Comparison of ENCODE assay signal across 15 cellular contexts in the genomic region with DNA sequence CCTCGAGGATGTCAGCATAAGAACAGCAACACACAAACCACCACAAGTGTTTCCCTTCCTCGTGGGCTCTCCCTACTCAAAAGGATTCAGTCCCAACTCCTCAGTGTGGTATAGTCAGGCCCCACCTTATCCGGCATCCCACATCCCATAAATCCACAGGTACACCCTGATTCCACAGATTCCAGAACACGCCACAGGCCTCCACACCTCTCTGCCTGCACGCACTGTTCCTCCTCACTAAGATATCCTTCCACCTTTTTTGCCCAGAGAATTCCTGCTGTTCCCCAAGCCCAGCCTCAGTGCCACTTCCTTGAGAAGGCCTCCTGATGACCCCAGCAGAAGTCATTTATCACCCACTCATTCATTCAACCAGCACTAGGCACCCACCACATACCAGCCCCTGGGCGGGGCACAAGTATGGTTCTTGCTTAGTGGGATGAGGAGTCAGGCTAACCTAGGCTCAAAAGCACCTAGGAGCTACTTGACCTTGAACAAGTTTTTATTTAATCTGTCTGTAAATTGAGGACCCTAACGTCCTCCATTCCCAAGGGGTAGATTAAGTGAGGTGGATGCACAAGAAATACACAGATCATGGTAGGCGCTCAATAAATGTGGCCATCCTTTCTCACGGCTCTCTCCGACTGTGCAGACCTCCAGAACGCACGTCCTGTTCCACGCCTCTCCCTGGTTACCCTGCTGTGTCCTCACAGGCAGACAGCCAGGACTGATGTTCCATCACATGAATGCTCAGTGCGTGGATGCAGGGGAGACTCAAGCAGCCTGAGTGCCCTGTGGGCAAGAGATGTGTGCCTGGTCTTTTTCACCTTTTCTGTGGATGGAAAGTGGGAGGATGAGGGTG. TPM values are rescaled to one million over a fixed set of nuclear protein-coding genes. Genes with fewer than 3 reads are reported as not detected.
DNase-seq lines count a peak whose midpoint lies in the region; ATAC-seq and TF ChIP-seq lines count a peak whose summit lies in the region.
"Had no signal": no experiment of that assay in that cellular context is flagged by ENCODE, and none has a peak within 500 bp of the region (broad histone marks: within the 10 kb centered on the region; RNA-seq: fewer than 3 reads in every experiment).

No MANE protein-coding gene starts in this region.

- H3K9me3 ChIP-seq in right cardiac atrium (ENCODE audit: control insufficient read depth, low read length): no peaks in the 10 kb centered on the region
- H3K9me3 ChIP-seq: transverse colon had no signal

- peaks cover 24% of the 10 kb centered on the region for H3K4me1 Mint-ChIP-seq in activated naive CD4-positive, alpha-beta T cell treated with anti-CD3 and anti-CD28 coated beads, Interleukin-2, amount 10 ng/mL, durations not matched to agents 7 days and 5 days
- peaks cover 3% of the 10 kb centered on the region for H3K4me1 Mint-ChIP-seq in activated T-helper 2 cell treated with anti-CD3 and anti-CD28 coated beads, Interferon-gamma antibody, Interleukin-2, Interleukin-4, amounts not matched to agents 10 μg/mL and 5 μg/mL and 100 μg/mL, durations not matched to agents 14 hours and 24 hours and 36 hours (ENCODE audit: low read depth)
- H3K4me1 Mint-ChIP-seq in type B pancreatic cell (ENCODE audit: unreplicated experiment): peaks cover 23% of the 10 kb centered on the region

- no peaks in the 10 kb centered on the region for H3K9me3 Mint-ChIP-seq in activated naive CD4-positive, alpha-beta T cell treated with anti-CD3 and anti-CD28 coated beads, Interleukin-2, amount 10 ng/mL, durations not matched to agents 7 days and 5 days
- H3K9me3 Mint-ChIP-seq in activated T-helper 2 cell treated with anti-CD3 and anti-CD28 coated beads, Interferon-gamma antibody, Interleukin-2, Interleukin-4, amounts not matched to agents 10 μg/mL and 5 μg/mL and 100 μg/mL, durations not matched to agents 14 hours and 24 hours and 36 hours: no peaks in the 10 kb centered on the region
- no peaks in the 10 kb centered on the region for H3K9me3 Mint-ChIP-seq in type B pancreatic cell
- H3K9me3 Mint-ChIP-seq: activated naive CD4-positive, alpha-beta T cell treated with anti-CD3 and anti-CD28 coated beads, Interleukin-2, amount 50 U/mL, for 72 hours had no signal

- no peak overlapping the region for H3K27ac Mint-ChIP-seq in activated naive CD4-positive, alpha-beta T cell treated with anti-CD3 and anti-CD28 coated beads, Interleukin-2, amount 10 ng/mL, durations not matched to agents 7 days and 5 days
- no peak overlapping the region for H3K27ac Mint-ChIP-seq in activated T-helper 2 cell treated with anti-CD3 and anti-CD28 coated beads, Interferon-gamma antibody, Interleukin-2, Interleukin-4, amounts not matched to agents 10 μg/mL and 5 μg/mL and 100 μg/mL, durations not matched to agents 14 hours and 24 hours and 36 hours
- H3K27ac Mint-ChIP-seq in type B pancreatic cell: peak overlapping the region; percentile 98
- H3K27ac Mint-ChIP-seq: activated naive CD4-positive, alpha-beta T cell treated with anti-CD3 and anti-CD28 coated beads, Interleukin-2, amount 50 U/mL, for 72 hours had no signal

- H3K27me3 Mint-ChIP-seq in activated naive CD4-positive, alpha-beta T cell treated with anti-CD3 and anti-CD28 coated beads, Interleukin-2, amount 10 ng/mL, durations not matched to agents 7 days and 5 days: peaks cover 95% of the 10 kb centered on the region
- H3K27me3 Mint-ChIP-seq in activated T-helper 2 cell treated with anti-CD3 and anti-CD28 coated beads, Interferon-gamma antibody, Interleukin-2, Interleukin-4, amounts not matched to agents 10 μg/mL and 5 μg/mL and 100 μg/mL, durations not matched to agents 14 hours and 24 hours and 36 hours (ENCODE audit: low read depth): peaks cover 73% of the 10 kb centered on the region
- peaks cover 60% of the 10 kb centered on the region for H3K27me3 Mint-ChIP-seq in type B pancreatic cell

- no peaks in the 10 kb centered on the region for H3K36me3 Mint-ChIP-seq in activated naive CD4-positive, alpha-beta T cell treated with anti-CD3 and anti-CD28 coated beads, Interleukin-2, amount 10 ng/mL, durations not matched to agents 7 days and 5 days
- peaks cover 3% of the 10 kb centered on the region for H3K36me3 Mint-ChIP-seq in activated T-helper 2 cell treated with anti-CD3 and anti-CD28 coated beads, Interferon-gamma antibody, Interleukin-2, Interleukin-4, amounts not matched to agents 10 μg/mL and 5 μg/mL and 100 μg/mL, durations not matched to agents 14 hours and 24 hours and 36 hours (ENCODE audit: low read depth)
- no peaks in the 10 kb centered on the region for H3K36me3 Mint-ChIP-seq in type B pancreatic cell

- H3K4me3 ChIP-seq in right cardiac atrium (ENCODE audit: low read length): no peak overlapping the region
- H3K4me3 ChIP-seq: transverse colon had no signal

- H3K4me1 ChIP-seq in right cardiac atrium (ENCODE audit: control insufficient read depth, insufficient read depth, low read length): peaks cover 6% of the 10 kb centered on the region

- H3K4me3 Mint-ChIP-seq in activated naive CD4-positive, alpha-beta T cell treated with anti-CD3 and anti-CD28 coated beads, Interleukin-2, amount 10 ng/mL, durations not matched to agents 7 days and 5 days: peak overlapping the region; percentile 58
- H3K4me3 Mint-ChIP-seq in activated T-helper 2 cell treated with anti-CD3 and anti-CD28 coated beads, Interferon-gamma antibody, Interleukin-2, Interleukin-4, amounts not matched to agents 10 μg/mL and 5 μg/mL and 100 μg/mL, durations not matched to agents 14 hours and 24 hours and 36 hours (ENCODE audit: low read depth): peak overlapping the region; percentile 60
- peak overlapping the region; percentile 89 for H3K4me3 Mint-ChIP-seq in type B pancreatic cell

- CTCF ChIA-PET in activated naive CD4-positive, alpha-beta T cell treated with anti-CD3 and anti-CD28 coated beads, Interleukin-2, amount 10 ng/mL, durations not matched to agents 7 days and 5 days (lab: Charles Lee): no interaction called here

- WGBS in right cardiac atrium: 64% methylated on average over 14 of the region's 14 CpGs

- H3K27me3 ChIP-seq in right cardiac atrium (ENCODE audit: control insufficient read depth, insufficient read depth): no peaks in the 10 kb centered on the region

- peak overlapping the region; percentile 68 for H3K27ac ChIP-seq in right cardiac atrium (ENCODE audit: low read length)
- H3K27ac ChIP-seq: transverse colon had no signal

- TF ChIP-seq CTCF in type B pancreatic cell (conservative IDR thresholded peaks at IDR 0.05): no peak

- intact Hi-C loops in activated T-helper 2 cell treated with anti-CD3 and anti-CD28 coated beads, Interferon-gamma antibody, Interleukin-2, Interleukin-4, amounts not matched to agents 10 μg/mL and 5 μg/mL and 100 μg/mL, durations not matched to agents 14 hours and 24 hours and 36 hours (cut with micrococcal nuclease): no loop called here
- intact Hi-C loops in right cardiac atrium (cut with DNase I): no loop called here

- ATAC-seq in right cardiac atrium: peak; percentile 30 to 42
- ATAC-seq in GM19452 (IDR thresholded peaks at IDR 0.05; ENCODE audit: unreplicated experiment): no peak
- ATAC-seq: activated naive CD4-positive, alpha-beta T cell treated with anti-CD3 and anti-CD28 coated beads, Interleukin-2, amount 50 U/mL, for 72 hours; left colon had no signal

- DNase-seq in activated naive CD4-positive, alpha-beta T cell treated with anti-CD3 and anti-CD28 coated beads, Interleukin-2, amount 10 ng/mL, durations not matched to agents 7 days and 5 days: no peak
- DNase-seq in activated naive CD4-positive, alpha-beta T cell treated with Interleukin-2 at 50 U/mL for 16 hours: no peak
- DNase-seq in activated T-helper 2 cell treated with anti-CD3 and anti-CD28 coated beads, Interferon-gamma antibody, Interleukin-2, Interleukin-4, amounts not matched to agents 10 μg/mL and 5 μg/mL and 100 μg/mL, durations not matched to agents 14 hours and 24 hours and 36 hours (ENCODE audit: low spot score): no peak
- DNase-seq in right cardiac atrium (peak in 1 of 3 donors; percentile 66), type B pancreatic cell (ENCODE audit: extremely low spot score, unreplicated experiment) (no peak), DMS 273 treated with DMSO at 0.1 percent for 48 hours (lab: John Stamatoyannopoulos, UW) (no peak), SHP77 treated with DMSO at 0.1 percent for 48 hours (lab: John Stamatoyannopoulos, UW) (no peak)
- DNase-seq: IMR-90, left colon, NCI-H1092 treated with DMSO at 0.1 percent for 48 hours, NCI-H2171 treated with DMSO at 0.1 percent for 48 hours, transverse colon had no signal

RNA-seq across cellular contexts. Expression of gene KCNJ4, which starts 2.1 kb away (rescaled TPM):
- total RNA-seq in activated T-helper 2 cell treated with anti-CD3 and anti-CD28 coated beads, Interferon-gamma antibody, Interleukin-2, Interleukin-4, amounts not matched to agents 10 μg/mL and 5 μg/mL and 100 μg/mL, durations not matched to agents 14 hours and 24 hours and 36 hours: not detected in 2 replicates
- 10 to 100 TPM; 15.7 to 40.5 (median 31.3) TPM for total RNA-seq in right cardiac atrium
- polyA plus RNA-seq in right cardiac atrium: 40.4 TPM
- 1.3 and 2.0 TPM in 2 replicates for total RNA-seq in type B pancreatic cell (ENCODE audit: low replicate concordance)
- total RNA-seq: activated naive CD4-positive, alpha-beta T cell treated with anti-CD3 and anti-CD28 coated beads, Interleukin-2, amount 50 U/mL, for 72 hours; epithelial cell of proximal tubule; IMR-90; left colon; transverse colon had no signal
- polyA plus RNA-seq: IMR-90 had no signal

RNA-seq across cellular contexts. Expression of gene KDELR3, which starts 10.8 kb away (rescaled TPM):
- 2.2 and 3.7 TPM in 2 replicates for total RNA-seq in activated T-helper 2 cell treated with anti-CD3 and anti-CD28 coated beads, Interferon-gamma antibody, Interleukin-2, Interleukin-4, amounts not matched to agents 10 μg/mL and 5 μg/mL and 100 μg/mL, durations not matched to agents 14 hours and 24 hours and 36 hours
- total RNA-seq in right cardiac atrium (1 to 10 TPM; 5.0 to 8.3 (median 7.4) TPM), type B pancreatic cell (ENCODE audit: low replicate concordance) (10.6 and 24.2 TPM in 2 replicates)
- polyA plus RNA-seq in right cardiac atrium: 7.9 TPM

RNA-seq across cellular contexts. Expression of gene DDX17, which starts 49.0 kb away (rescaled TPM):
- total RNA-seq in activated T-helper 2 cell treated with anti-CD3 and anti-CD28 coated beads, Interferon-gamma antibody, Interleukin-2, Interleukin-4, amounts not matched to agents 10 μg/mL and 5 μg/mL and 100 μg/mL, durations not matched to agents 14 hours and 24 hours and 36 hours: 378 and 391 TPM in 2 replicates
- 100 to 1,000 TPM; 216 to 253 (median 238) TPM for total RNA-seq in right cardiac atrium
- polyA plus RNA-seq in right cardiac atrium: 134 TPM
- 377 and 531 TPM in 2 replicates for total RNA-seq in type B pancreatic cell (ENCODE audit: low replicate concordance)
